1 cellular context compared by ENCODE assay signal in the genomic region with DNA sequence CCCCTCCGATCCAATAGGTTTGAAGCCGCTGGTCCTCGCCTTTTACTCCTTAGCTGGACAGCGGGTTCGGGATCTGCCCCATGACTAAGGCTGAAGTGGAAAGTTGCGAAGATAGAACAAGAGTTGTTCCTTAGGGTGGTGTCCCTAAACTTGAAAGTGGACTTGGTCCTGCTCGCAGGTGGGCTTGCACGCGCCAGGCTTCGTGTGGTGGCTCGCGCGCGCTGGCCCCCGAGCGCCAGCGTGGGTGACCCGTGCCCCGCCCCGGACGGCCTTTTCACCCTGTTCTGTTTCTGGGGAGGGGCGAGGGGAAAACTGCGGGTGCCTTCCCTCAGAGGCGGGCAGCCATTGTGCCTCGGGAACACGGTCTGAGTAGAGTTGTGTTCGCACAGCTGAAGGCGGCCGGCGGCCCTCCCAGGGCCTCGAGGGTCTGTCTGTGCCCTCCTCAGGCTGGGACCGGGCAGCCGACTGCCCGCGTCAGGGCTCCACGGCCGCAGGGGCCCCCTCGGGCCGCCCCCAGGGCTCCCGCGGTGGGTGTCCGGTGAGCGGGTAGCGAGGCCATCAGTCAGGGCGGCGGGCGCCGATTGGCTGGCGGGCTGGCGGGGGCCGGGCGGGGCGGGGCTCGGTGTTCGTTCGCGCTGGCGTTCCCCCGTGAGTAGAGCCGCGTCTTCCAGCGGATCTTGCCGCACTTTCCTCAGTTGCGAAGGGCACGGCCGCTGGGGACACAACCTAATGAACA.
A peak's percentile ranks its signal among the peaks of the same experiment; 100 is the strongest.
TF ChIP-seq lines count a peak whose summit lies in the region.

No MANE protein-coding gene starts in this region.

TF ChIP-seq in HEK293, 187 proteins besides CTCF, POLR2A, EP300 and RAD21 (continued from another document and continues in another):
- TF ChIP-seq, protein P1, sequence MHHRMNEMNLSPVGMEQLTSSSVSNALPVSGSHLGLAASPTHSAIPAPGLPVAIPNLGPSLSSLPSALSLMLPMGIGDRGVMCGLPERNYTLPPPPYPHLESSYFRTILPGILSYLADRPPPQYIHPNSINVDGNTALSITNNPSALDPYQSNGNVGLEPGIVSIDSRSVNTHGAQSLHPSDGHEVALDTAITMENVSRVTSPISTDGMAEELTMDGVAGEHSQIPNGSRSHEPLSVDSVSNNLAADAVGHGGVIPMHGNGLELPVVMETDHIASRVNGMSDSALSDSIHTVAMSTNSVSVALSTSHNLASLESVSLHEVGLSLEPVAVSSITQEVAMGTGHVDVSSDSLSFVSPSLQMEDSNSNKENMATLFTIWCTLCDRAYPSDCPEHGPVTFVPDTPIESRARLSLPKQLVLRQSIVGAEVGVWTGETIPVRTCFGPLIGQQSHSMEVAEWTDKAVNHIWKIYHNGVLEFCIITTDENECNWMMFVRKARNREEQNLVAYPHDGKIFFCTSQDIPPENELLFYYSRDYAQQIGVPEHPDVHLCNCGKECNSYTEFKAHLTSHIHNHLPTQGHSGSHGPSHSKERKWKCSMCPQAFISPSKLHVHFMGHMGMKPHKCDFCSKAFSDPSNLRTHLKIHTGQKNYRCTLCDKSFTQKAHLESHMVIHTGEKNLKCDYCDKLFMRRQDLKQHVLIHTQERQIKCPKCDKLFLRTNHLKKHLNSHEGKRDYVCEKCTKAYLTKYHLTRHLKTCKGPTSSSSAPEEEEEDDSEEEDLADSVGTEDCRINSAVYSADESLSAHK (tag by site-specific recombination; IDR thresholded peaks at IDR 0.05), result no peak; the same call in 1 of the 2 replicates
- TF ChIP-seq ZNF514 (tag by site-specific recombination; IDR thresholded peaks at IDR 0.05), result no peak
- TF ChIP-seq, protein P2, sequence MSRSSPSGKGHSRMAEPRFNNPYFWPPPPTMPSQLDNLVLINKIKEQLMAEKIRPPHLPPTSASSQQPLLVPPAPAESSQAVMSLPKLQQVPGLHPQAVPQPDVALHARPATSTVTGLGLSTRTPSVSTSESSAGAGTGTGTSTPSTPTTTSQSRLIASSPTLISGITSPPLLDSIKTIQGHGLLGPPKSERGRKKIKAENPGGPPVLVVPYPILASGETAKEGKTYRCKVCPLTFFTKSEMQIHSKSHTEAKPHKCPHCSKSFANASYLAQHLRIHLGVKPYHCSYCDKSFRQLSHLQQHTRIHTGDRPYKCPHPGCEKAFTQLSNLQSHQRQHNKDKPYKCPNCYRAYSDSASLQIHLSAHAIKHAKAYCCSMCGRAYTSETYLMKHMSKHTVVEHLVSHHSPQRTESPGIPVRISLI (tag by site-specific recombination; IDR thresholded peaks at IDR 0.05), result no peak
- TF ChIP-seq ZNF561 (tag by site-specific recombination; IDR thresholded peaks at IDR 0.05; ENCODE audit: borderline replicate concordance), result peak; percentile 12; the same call in 1 of the 2 replicates
- TF ChIP-seq ZNF777 (tag by site-specific recombination; IDR thresholded peaks at IDR 0.05; ENCODE audit: borderline replicate concordance), result no peak
- no peak for TF ChIP-seq ZNF239 (tag by site-specific recombination; IDR thresholded peaks at IDR 0.05)
- TF ChIP-seq, protein P3, sequence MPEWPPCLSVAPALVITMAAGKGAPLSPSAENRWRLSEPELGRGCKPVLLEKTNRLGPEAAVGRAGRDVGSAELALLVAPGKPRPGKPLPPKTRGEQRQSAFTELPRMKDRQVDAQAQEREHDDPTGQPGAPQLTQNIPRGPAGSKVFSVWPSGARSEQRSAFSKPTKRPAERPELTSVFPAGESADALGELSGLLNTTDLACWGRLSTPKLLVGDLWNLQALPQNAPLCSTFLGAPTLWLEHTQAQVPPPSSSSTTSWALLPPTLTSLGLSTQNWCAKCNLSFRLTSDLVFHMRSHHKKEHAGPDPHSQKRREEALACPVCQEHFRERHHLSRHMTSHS (tag by site-specific recombination; IDR thresholded peaks at IDR 0.05), result no peak
- TF ChIP-seq ZNF19 (tag by site-specific recombination; IDR thresholded peaks at IDR 0.05; ENCODE audit: low read depth), result no peak
- peak; percentile 65 for TF ChIP-seq SP7 (tag by site-specific recombination; IDR thresholded peaks at IDR 0.05)
- TF ChIP-seq BCL11A (tag by site-specific recombination; IDR thresholded peaks at IDR 0.05; ENCODE audit: low read depth), result peak; percentile 46; the same call in 1 of the 2 replicates
- TF ChIP-seq ZNF157 (tag by site-specific recombination; IDR thresholded peaks at IDR 0.05), result no peak
- TF ChIP-seq ZNF776 (tag by site-specific recombination; IDR thresholded peaks at IDR 0.05; ENCODE audit: borderline replicate concordance), result no peak
- no peak for TF ChIP-seq ZNF677 (tag by site-specific recombination; IDR thresholded peaks at IDR 0.05)
- TF ChIP-seq ZNF350 (tag by site-specific recombination; IDR thresholded peaks at IDR 0.05), result no peak
- peak; percentile 74 for TF ChIP-seq SP3 (tag by site-specific recombination; IDR thresholded peaks at IDR 0.05)
- peak; percentile 45; the same call in 1 of the 2 replicates for TF ChIP-seq YY2 (tag by site-specific recombination; IDR thresholded peaks at IDR 0.05)
- TF ChIP-seq, protein P4, sequence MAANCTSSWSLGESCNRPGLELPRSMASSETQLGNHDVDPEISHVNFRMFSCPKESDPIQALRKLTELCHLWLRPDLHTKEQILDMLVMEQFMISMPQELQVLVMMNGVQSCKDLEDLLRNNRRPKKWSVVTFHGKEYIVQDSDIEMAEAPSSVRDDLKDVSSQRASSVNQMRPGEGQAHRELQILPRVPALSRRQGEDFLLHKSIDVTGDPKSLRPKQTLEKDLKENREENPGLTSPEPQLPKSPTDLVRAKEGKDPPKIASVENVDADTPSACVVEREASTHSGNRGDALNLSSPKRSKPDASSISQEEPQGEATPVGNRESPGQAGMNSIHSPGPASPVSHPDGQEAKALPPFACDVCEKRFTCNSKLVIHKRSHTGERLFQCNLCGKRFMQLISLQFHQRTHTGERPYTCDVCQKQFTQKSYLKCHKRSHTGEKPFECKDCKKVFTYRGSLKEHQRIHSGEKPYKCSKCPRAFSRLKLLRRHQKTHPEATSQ (tag by site-specific recombination; IDR thresholded peaks at IDR 0.05), result no peak
- no peak for TF ChIP-seq ZNF610 (tag by site-specific recombination; IDR thresholded peaks at IDR 0.05; ENCODE audit: borderline replicate concordance)
- no peak for TF ChIP-seq FEZF1 (tag by site-specific recombination; IDR thresholded peaks at IDR 0.05)
- TF ChIP-seq, protein P5, sequence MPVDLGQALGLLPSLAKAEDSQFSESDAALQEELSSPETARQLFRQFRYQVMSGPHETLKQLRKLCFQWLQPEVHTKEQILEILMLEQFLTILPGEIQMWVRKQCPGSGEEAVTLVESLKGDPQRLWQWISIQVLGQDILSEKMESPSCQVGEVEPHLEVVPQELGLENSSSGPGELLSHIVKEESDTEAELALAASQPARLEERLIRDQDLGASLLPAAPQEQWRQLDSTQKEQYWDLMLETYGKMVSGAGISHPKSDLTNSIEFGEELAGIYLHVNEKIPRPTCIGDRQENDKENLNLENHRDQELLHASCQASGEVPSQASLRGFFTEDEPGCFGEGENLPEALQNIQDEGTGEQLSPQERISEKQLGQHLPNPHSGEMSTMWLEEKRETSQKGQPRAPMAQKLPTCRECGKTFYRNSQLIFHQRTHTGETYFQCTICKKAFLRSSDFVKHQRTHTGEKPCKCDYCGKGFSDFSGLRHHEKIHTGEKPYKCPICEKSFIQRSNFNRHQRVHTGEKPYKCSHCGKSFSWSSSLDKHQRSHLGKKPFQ (tag by site-specific recombination; IDR thresholded peaks at IDR 0.05), result no peak
- TF ChIP-seq, protein P6, sequence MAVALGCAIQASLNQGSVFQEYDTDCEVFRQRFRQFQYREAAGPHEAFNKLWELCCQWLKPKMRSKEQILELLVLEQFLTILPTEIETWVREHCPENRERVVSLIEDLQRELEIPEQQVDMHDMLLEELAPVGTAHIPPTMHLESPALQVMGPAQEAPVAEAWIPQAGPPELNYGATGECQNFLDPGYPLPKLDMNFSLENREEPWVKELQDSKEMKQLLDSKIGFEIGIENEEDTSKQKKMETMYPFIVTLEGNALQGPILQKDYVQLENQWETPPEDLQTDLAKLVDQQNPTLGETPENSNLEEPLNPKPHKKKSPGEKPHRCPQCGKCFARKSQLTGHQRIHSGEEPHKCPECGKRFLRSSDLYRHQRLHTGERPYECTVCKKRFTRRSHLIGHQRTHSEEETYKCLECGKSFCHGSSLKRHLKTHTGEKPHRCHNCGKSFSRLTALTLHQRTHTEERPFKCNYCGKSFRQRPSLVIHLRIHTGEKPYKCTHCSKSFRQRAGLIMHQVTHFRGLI (tag by site-specific recombination; IDR thresholded peaks at IDR 0.05), result no peak
- TF ChIP-seq, protein P7, sequence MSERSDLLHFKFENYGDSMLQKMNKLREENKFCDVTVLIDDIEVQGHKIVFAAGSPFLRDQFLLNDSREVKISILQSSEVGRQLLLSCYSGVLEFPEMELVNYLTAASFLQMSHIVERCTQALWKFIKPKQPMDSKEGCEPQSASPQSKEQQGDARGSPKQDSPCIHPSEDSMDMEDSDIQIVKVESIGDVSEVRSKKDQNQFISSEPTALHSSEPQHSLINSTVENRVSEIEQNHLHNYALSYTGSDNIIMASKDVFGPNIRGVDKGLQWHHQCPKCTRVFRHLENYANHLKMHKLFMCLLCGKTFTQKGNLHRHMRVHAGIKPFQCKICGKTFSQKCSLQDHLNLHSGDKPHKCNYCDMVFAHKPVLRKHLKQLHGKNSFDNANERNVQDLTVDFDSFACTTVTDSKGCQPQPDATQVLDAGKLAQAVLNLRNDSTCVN (tag by site-specific recombination; optimal IDR thresholded peaks at IDR 0.05), result peak; percentile 73
- no peak for TF ChIP-seq TRIM28 (IDR thresholded peaks at IDR 0.05; ENCODE audit: borderline replicate concordance, low read length)
- no peak for TF ChIP-seq ZNF354C (tag by site-specific recombination; IDR thresholded peaks at IDR 0.05; ENCODE audit: borderline replicate concordance, low read depth)
- TF ChIP-seq, protein P8, sequence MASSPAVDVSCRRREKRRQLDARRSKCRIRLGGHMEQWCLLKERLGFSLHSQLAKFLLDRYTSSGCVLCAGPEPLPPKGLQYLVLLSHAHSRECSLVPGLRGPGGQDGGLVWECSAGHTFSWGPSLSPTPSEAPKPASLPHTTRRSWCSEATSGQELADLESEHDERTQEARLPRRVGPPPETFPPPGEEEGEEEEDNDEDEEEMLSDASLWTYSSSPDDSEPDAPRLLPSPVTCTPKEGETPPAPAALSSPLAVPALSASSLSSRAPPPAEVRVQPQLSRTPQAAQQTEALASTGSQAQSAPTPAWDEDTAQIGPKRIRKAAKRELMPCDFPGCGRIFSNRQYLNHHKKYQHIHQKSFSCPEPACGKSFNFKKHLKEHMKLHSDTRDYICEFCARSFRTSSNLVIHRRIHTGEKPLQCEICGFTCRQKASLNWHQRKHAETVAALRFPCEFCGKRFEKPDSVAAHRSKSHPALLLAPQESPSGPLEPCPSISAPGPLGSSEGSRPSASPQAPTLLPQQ (tag by site-specific recombination; IDR thresholded peaks at IDR 0.05), result peak; percentile 43; the same call in 1 of the 2 replicates
- TF ChIP-seq, protein P9, sequence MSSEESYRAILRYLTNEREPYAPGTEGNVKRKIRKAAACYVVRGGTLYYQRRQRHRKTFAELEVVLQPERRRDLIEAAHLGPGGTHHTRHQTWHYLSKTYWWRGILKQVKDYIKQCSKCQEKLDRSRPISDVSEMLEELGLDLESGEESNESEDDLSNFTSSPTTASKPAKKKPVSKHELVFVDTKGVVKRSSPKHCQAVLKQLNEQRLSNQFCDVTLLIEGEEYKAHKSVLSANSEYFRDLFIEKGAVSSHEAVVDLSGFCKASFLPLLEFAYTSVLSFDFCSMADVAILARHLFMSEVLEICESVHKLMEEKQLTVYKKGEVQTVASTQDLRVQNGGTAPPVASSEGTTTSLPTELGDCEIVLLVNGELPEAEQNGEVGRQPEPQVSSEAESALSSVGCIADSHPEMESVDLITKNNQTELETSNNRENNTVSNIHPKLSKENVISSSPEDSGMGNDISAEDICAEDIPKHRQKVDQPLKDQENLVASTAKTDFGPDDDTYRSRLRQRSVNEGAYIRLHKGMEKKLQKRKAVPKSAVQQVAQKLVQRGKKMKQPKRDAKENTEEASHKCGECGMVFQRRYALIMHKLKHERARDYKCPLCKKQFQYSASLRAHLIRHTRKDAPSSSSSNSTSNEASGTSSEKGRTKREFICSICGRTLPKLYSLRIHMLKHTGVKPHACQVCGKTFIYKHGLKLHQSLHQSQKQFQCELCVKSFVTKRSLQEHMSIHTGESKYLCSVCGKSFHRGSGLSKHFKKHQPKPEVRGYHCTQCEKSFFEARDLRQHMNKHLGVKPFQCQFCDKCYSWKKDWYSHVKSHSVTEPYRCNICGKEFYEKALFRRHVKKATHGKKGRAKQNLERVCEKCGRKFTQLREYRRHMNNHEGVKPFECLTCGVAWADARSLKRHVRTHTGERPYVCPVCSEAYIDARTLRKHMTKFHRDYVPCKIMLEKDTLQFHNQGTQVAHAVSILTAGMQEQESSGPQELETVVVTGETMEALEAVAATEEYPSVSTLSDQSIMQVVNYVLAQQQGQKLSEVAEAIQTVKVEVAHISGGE (tag by site-specific recombination; conservative IDR thresholded peaks at IDR 0.05; ENCODE audit: low read depth), result no peak
- TF ChIP-seq SETDB1 (IDR thresholded peaks at IDR 0.05; ENCODE audit: insufficient read length, low read length), result no peak
- TF ChIP-seq GLIS2 (tag by site-specific recombination; IDR thresholded peaks at IDR 0.05), result peak; percentile 99
- no peak for TF ChIP-seq ZNF146 (tag by site-specific recombination; IDR thresholded peaks at IDR 0.05)
- TF ChIP-seq OSR2 (tag by site-specific recombination; IDR thresholded peaks at IDR 0.05), result no peak
- TF ChIP-seq ZNF544 (tag by site-specific recombination; IDR thresholded peaks at IDR 0.05), result no peak
- TF ChIP-seq IKZF3 (tag by site-specific recombination; IDR thresholded peaks at IDR 0.05), result no peak
- no peak for TF ChIP-seq ZNF621 (tag by site-specific recombination; IDR thresholded peaks at IDR 0.05)
- TF ChIP-seq ZNF394 (tag by site-specific recombination; IDR thresholded peaks at IDR 0.05; ENCODE audit: borderline replicate concordance), result no peak
- no peak for TF ChIP-seq GLI2 (tag by site-specific recombination; IDR thresholded peaks at IDR 0.05; ENCODE audit: borderline replicate concordance, low read depth)
- TF ChIP-seq RBAK (tag by site-specific recombination; IDR thresholded peaks at IDR 0.05), result no peak
- no peak for TF ChIP-seq ZNF768 (tag by site-specific recombination; IDR thresholded peaks at IDR 0.05)
- TF ChIP-seq, protein P10, sequence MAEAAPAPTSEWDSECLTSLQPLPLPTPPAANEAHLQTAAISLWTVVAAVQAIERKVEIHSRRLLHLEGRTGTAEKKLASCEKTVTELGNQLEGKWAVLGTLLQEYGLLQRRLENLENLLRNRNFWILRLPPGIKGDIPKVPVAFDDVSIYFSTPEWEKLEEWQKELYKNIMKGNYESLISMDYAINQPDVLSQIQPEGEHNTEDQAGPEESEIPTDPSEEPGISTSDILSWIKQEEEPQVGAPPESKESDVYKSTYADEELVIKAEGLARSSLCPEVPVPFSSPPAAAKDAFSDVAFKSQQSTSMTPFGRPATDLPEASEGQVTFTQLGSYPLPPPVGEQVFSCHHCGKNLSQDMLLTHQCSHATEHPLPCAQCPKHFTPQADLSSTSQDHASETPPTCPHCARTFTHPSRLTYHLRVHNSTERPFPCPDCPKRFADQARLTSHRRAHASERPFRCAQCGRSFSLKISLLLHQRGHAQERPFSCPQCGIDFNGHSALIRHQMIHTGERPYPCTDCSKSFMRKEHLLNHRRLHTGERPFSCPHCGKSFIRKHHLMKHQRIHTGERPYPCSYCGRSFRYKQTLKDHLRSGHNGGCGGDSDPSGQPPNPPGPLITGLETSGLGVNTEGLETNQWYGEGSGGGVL (tag by site-specific recombination; IDR thresholded peaks at IDR 0.05), result no peak
- no peak for TF ChIP-seq ZNF292 (tag by site-specific recombination; IDR thresholded peaks at IDR 0.05; ENCODE audit: borderline replicate concordance, low read depth)
- TF ChIP-seq ZNF10 (tag by site-specific recombination; IDR thresholded peaks at IDR 0.05), result no peak
- TF ChIP-seq GFI1B (tag by site-specific recombination; IDR thresholded peaks at IDR 0.05), result no peak
- TF ChIP-seq EGR2 (tag by site-specific recombination; IDR thresholded peaks at IDR 0.05; ENCODE audit: low read depth), result peak; percentile 59
- TF ChIP-seq ZNF701 (tag by site-specific recombination; IDR thresholded peaks at IDR 0.05), result no peak
- no peak for TF ChIP-seq ZNF433 (tag by site-specific recombination; IDR thresholded peaks at IDR 0.05; ENCODE audit: low read depth)
